In genomic region chr12:98741229-98741614, GRCh38 we compare ENCODE assay signal across 19 cellular contexts.
DNase-seq lines count a peak whose midpoint lies in the region; ATAC-seq and TF ChIP-seq lines count a peak whose summit lies in the region.
"Had no signal": no experiment of that assay in that cellular context is flagged by ENCODE, and none has a peak within 500 bp of the region (broad histone marks: within the 10 kb centered on the region; RNA-seq: fewer than 3 reads in every experiment).

No MANE protein-coding gene starts in this region.

- H3K27me3 Mint-ChIP-seq in CD4-positive, alpha-beta T cell = peaks cover 4% of the 10 kb centered on the region
- no peaks in the 10 kb centered on the region for H3K27me3 Mint-ChIP-seq in activated T-helper 2 cell treated with anti-CD3 and anti-CD28 coated beads, Interferon-gamma antibody, Interleukin-2, Interleukin-4, amounts not matched to agents 10 μg/mL and 5 μg/mL and 100 μg/mL, durations not matched to agents 14 hours and 24 hours and 36 hours (ENCODE audit: low read depth)
- H3K27me3 Mint-ChIP-seq in neural progenitor cell (ENCODE audit: insufficient read depth, low read depth) = peaks cover 7% of the 10 kb centered on the region

- POLR2A ChIA-PET in CD4-positive, alpha-beta T cell (lab: Charles Lee) = no interaction called here

- no peaks in the 10 kb centered on the region for H3K36me3 Mint-ChIP-seq in CD4-positive, alpha-beta T cell (ENCODE audit: low read depth)
- peaks cover 2% of the 10 kb centered on the region for H3K36me3 Mint-ChIP-seq in activated T-helper 2 cell treated with anti-CD3 and anti-CD28 coated beads, Interferon-gamma antibody, Interleukin-2, Interleukin-4, amounts not matched to agents 10 μg/mL and 5 μg/mL and 100 μg/mL, durations not matched to agents 14 hours and 24 hours and 36 hours (ENCODE audit: low read depth)
- H3K36me3 Mint-ChIP-seq in neural progenitor cell = peaks cover 2% of the 10 kb centered on the region

- H3K27ac ChIP-seq in CD4-positive, alpha-beta T cell (ENCODE audit: low read depth, low read length) = no peak overlapping the region
- H3K27ac ChIP-seq in neural progenitor cell = no peak overlapping the region
- H3K27ac ChIP-seq: heart left ventricle, HL-60, neutrophil had no signal

- peaks cover 8% of the 10 kb centered on the region for H3K4me1 Mint-ChIP-seq in CD4-positive, alpha-beta T cell (ENCODE audit: low read depth)
- peaks cover 65% of the 10 kb centered on the region for H3K4me1 Mint-ChIP-seq in activated T-helper 2 cell treated with anti-CD3 and anti-CD28 coated beads, Interferon-gamma antibody, Interleukin-2, Interleukin-4, amounts not matched to agents 10 μg/mL and 5 μg/mL and 100 μg/mL, durations not matched to agents 14 hours and 24 hours and 36 hours (ENCODE audit: low read depth)
- H3K4me1 Mint-ChIP-seq in neural progenitor cell = peaks cover 19% of the 10 kb centered on the region

- H3K4me3 ChIP-seq in neural progenitor cell = no peak overlapping the region
- H3K4me3 ChIP-seq in lower leg skin (ENCODE audit: low read depth, poor library complexity, severe bottlenecking) = no peak overlapping the region
- H3K4me3 ChIP-seq: heart left ventricle, K562 had no signal

- no peaks in the 10 kb centered on the region for H3K79me2 ChIP-seq in neural progenitor cell (ENCODE audit: low read depth)

- peaks cover 20% of the 10 kb centered on the region for H3K4me1 ChIP-seq in neural progenitor cell

- intact Hi-C loops in CD4-positive, alpha-beta T cell (cut with DNase I, micrococcal nuclease) = no loop called here
- intact Hi-C loops in activated T-helper 2 cell treated with anti-CD3 and anti-CD28 coated beads, Interferon-gamma antibody, Interleukin-2, Interleukin-4, amounts not matched to agents 10 μg/mL and 5 μg/mL and 100 μg/mL, durations not matched to agents 14 hours and 24 hours and 36 hours (cut with micrococcal nuclease) = loop anchor here (1.0 to 5.0 kb wide), 5 partner anchors 13 to 239 kb away; partner anchors contain the start of genes APAF1, IKBIP and SLC25A3
- intact Hi-C loops in lower leg skin (cut with DNase I; ENCODE audit: low total_unique reads) = no loop called here

- no peak overlapping the region for H3K9ac ChIP-seq in neural progenitor cell

- no peak for TF ChIP-seq POLR2A in lower leg skin (IDR thresholded peaks at IDR 0.05)

- TF ChIP-seq CTCF in CD4-positive, alpha-beta T cell (IDR thresholded peaks at IDR 0.05) = no peak
- TF ChIP-seq CTCF in neural progenitor cell (IDR thresholded peaks at IDR 0.05) = no peak
- no peak for TF ChIP-seq CTCF in lower leg skin (IDR thresholded peaks at IDR 0.05)

- no peaks in the 10 kb centered on the region for H3K9me3 ChIP-seq in CD4-positive, alpha-beta T cell (ENCODE audit: control insufficient read depth, low read length)
- no peaks in the 10 kb centered on the region for H3K9me3 ChIP-seq in neural progenitor cell (ENCODE audit: low read depth)
- H3K9me3 ChIP-seq: neutrophil had no signal

- H3K36me3 ChIP-seq in neural progenitor cell = no peaks in the 10 kb centered on the region

- H3K27me3 ChIP-seq in CD4-positive, alpha-beta T cell (ENCODE audit: control insufficient read depth, insufficient read depth, low read length) = peaks cover 9% of the 10 kb centered on the region
- peaks cover 18% of the 10 kb centered on the region for H3K27me3 ChIP-seq in neural progenitor cell

- DNase-seq in AG20443 (ENCODE audit: low spot score) (peak; percentile 20), neural progenitor cell (ENCODE audit: low spot score) (no peak), lower leg skin (ENCODE audit: low spot score in 2 of 2) (no peak), NCI-H82 treated with DMSO at 0.1 percent for 48 hours (lab: John Stamatoyannopoulos, UW; ENCODE audit: unreplicated experiment) (no peak), nucleus accumbens (lab: John Stamatoyannopoulos, UW) (no peak)
- no peak for DNase-seq in CD4-positive, alpha-beta T cell
- DNase-seq in activated T-helper 2 cell treated with anti-CD3 and anti-CD28 coated beads, Interferon-gamma antibody, Interleukin-2, Interleukin-4, amounts not matched to agents 10 μg/mL and 5 μg/mL and 100 μg/mL, durations not matched to agents 14 hours and 24 hours and 36 hours (ENCODE audit: low spot score) = no peak
- DNase-seq: C1 segment of cervical spinal cord, cortex of kidney, DMS153, erythroblast, heart left ventricle, islet precursor cell, mesenchymal stem cell, NCI-H1092, NCI-H748 treated with DMSO at 0.1 percent for 48 hours had no signal

- H3F3A ChIP-seq in neural progenitor cell (ENCODE audit: low read depth) = peaks cover 16% of the 10 kb centered on the region

- H3K27ac Mint-ChIP-seq in CD4-positive, alpha-beta T cell = peak overlapping the region; percentile 25
- peak overlapping the region; percentile 92 for H3K27ac Mint-ChIP-seq in activated T-helper 2 cell treated with anti-CD3 and anti-CD28 coated beads, Interferon-gamma antibody, Interleukin-2, Interleukin-4, amounts not matched to agents 10 μg/mL and 5 μg/mL and 100 μg/mL, durations not matched to agents 14 hours and 24 hours and 36 hours
- no peak overlapping the region for H3K27ac Mint-ChIP-seq in neural progenitor cell

- ATAC-seq in CD4-positive, alpha-beta T cell (ENCODE audit: poor library complexity) = no peak
- ATAC-seq: heart left ventricle had no signal

- H3K9me3 Mint-ChIP-seq in CD4-positive, alpha-beta T cell = no peaks in the 10 kb centered on the region
- H3K9me3 Mint-ChIP-seq in activated T-helper 2 cell treated with anti-CD3 and anti-CD28 coated beads, Interferon-gamma antibody, Interleukin-2, Interleukin-4, amounts not matched to agents 10 μg/mL and 5 μg/mL and 100 μg/mL, durations not matched to agents 14 hours and 24 hours and 36 hours = no peaks in the 10 kb centered on the region
- no peaks in the 10 kb centered on the region for H3K9me3 Mint-ChIP-seq in neural progenitor cell

- 85 to 91% methylated on average over 3 of the region's 3 CpGs for WGBS in lower leg skin, 2 donors

- CTCF ChIA-PET in CD4-positive, alpha-beta T cell (lab: Charles Lee) = no interaction called here

- H2AFZ ChIP-seq in neural progenitor cell (replicated peaks) = no peak overlapping the region

- H3K4me2 ChIP-seq in neural progenitor cell = peak overlapping the region; percentile 24

- H3K4me3 Mint-ChIP-seq in CD4-positive, alpha-beta T cell = no peak overlapping the region
- peak overlapping the region; percentile 35 for H3K4me3 Mint-ChIP-seq in activated T-helper 2 cell treated with anti-CD3 and anti-CD28 coated beads, Interferon-gamma antibody, Interleukin-2, Interleukin-4, amounts not matched to agents 10 μg/mL and 5 μg/mL and 100 μg/mL, durations not matched to agents 14 hours and 24 hours and 36 hours (ENCODE audit: low read depth)
- H3K4me3 Mint-ChIP-seq in neural progenitor cell = no peak overlapping the region

- H4K20me1 ChIP-seq in neural progenitor cell (ENCODE audit: low read depth) = no peaks in the 10 kb centered on the region
